Comparison of ENCODE assay signal across 8 cellular contexts in the genomic region with DNA sequence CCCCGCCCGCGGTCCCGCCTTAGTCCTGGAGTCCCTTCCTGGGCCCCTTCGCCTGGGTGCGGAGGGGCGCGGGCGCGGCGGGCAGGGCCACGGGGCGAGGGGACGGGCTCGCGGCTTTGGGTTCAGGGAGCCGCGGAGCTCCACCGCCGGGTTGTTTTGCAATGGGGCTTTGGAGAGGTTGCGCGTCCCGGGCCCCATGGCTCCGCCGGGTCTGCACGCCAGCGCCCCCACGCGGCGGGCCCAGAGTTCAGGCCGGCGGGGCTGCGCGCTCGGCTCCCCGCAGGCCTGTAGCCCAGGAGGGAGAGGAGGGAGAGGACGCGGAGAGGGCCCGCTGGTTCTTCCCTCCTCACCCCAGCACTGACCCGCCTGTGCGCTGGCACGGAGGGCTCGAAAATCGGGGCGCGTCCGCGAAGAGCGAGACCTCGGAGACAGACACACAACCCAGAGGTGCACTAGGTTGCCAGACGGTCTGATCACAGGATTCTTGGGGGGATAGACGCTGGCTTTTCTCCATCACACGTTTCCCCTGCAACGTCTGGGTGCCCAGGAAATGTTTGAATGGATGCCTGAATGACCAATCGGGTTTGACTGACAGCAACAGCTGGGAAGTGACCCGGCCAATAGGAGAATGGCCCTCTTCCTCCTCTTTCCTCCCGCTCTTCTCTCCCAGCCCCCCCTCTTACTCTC. TPM values are rescaled to one million over a fixed set of nuclear protein-coding genes. Genes with fewer than 3 reads are reported as not detected.
DNase-seq lines count a peak whose midpoint lies in the region; ATAC-seq and TF ChIP-seq lines count a peak whose summit lies in the region.

No MANE protein-coding gene starts in this region.

- ATAC-seq in effector memory CD8-positive, alpha-beta T cell (replicated peaks) = no peak
- ATAC-seq in aorta (ENCODE audit: low FRiP score) = peak; percentile 74

- H3K27ac Mint-ChIP-seq in effector memory CD8-positive, alpha-beta T cell = no peak overlapping the region
- H3K27ac Mint-ChIP-seq in mesothelial cell of epicardium = no peak overlapping the region

- peak; percentile 75 for TF ChIP-seq CTCF in mesothelial cell of epicardium (IDR thresholded peaks at IDR 0.05; ENCODE audit: unreplicated experiment)

- DNase-seq in activated T-cell treated with anti-CD3 and anti-CD28 coated beads for 48 hours (ENCODE audit: low read depth) (peak; percentile 58), NCI-H82 treated with DMSO at 0.1 percent for 48 hours (lab: John Stamatoyannopoulos, UW; ENCODE audit: unreplicated experiment) (peak; percentile 46), mesothelial cell of epicardium (ENCODE audit: low spot score in 2 of 2, unreplicated experiment in 2 of 2) (peak in 1 of 2 experiments; percentile 75), aorta (peak; percentile 82 to 91), NCI-H1694 (lab: John Stamatoyannopoulos, UW) (no peak)
- DNase-seq in activated T-cell treated with anti-CD3 and anti-CD28 coated beads, Interleukin-2, amount 50 U/mL, for 1 hour = no peak
- DNase-seq in effector memory CD8-positive, alpha-beta T cell = no peak
- no peak for DNase-seq in NK-92 treated with Interleukin-12 subunit alpha and Interleukin-12 subunit beta, amount 100 ng/mL, for 24 hours (lab: John Stamatoyannopoulos, UW)

- H3K27me3 Mint-ChIP-seq in effector memory CD8-positive, alpha-beta T cell = peaks cover 84 to 90% of the 10 kb centered on the region in 2 donors
- peaks cover 96% of the 10 kb centered on the region for H3K27me3 Mint-ChIP-seq in mesothelial cell of epicardium (ENCODE audit: low read depth)

- no peaks in the 10 kb centered on the region for H3K27me3 ChIP-seq in aorta (ENCODE audit: control insufficient read depth in 1 of 2, insufficient read depth in 2 of 2, low read length in 1 of 2)

- peak overlapping the region in 1 of 2 donors; percentile 52 for H3K27ac ChIP-seq in aorta (ENCODE audit: low read depth in 1 of 2, low read length in 2 of 2)

- peaks cover 6 to 7% of the 10 kb centered on the region in 2 donors for H3K4me1 Mint-ChIP-seq in effector memory CD8-positive, alpha-beta T cell (ENCODE audit: low read depth in 2 of 2)
- H3K4me1 Mint-ChIP-seq in mesothelial cell of epicardium = peaks cover 16% of the 10 kb centered on the region

- no peaks in the 10 kb centered on the region for H3K36me3 ChIP-seq in aorta (ENCODE audit: control insufficient read depth in 1 of 2, insufficient read depth in 2 of 2, low read length in 1 of 2)

- peak overlapping the region; percentile 40 to 66 for H3K4me3 ChIP-seq in aorta (ENCODE audit: low read length in 2 of 2)

- no peaks in the 10 kb centered on the region for H3K4me1 ChIP-seq in aorta (ENCODE audit: control insufficient read depth in 1 of 2, insufficient read depth in 2 of 2, low read length in 2 of 2)

- H3K9me3 ChIP-seq in aorta (ENCODE audit: control insufficient read depth, low read length) = no peaks in the 10 kb centered on the region

- 0 to 1% methylated on average over 33 to 57 of the region's 57 CpGs for WGBS in aorta, 2 donors

- H3K4me3 Mint-ChIP-seq in effector memory CD8-positive, alpha-beta T cell = peak overlapping the region; percentile 37 to 62
- H3K4me3 Mint-ChIP-seq in mesothelial cell of epicardium = peak overlapping the region; percentile 37

- no peaks in the 10 kb centered on the region for H3K9me3 Mint-ChIP-seq in effector memory CD8-positive, alpha-beta T cell
- H3K9me3 Mint-ChIP-seq in mesothelial cell of epicardium = no peaks in the 10 kb centered on the region

- H3K36me3 Mint-ChIP-seq in effector memory CD8-positive, alpha-beta T cell (ENCODE audit: insufficient read depth) = no peaks in the 10 kb centered on the region
- no peaks in the 10 kb centered on the region for H3K36me3 Mint-ChIP-seq in mesothelial cell of epicardium

- intact Hi-C loops in aorta (cut with DNase I) = loop anchor here in 1 of 2 donors (2.0 to 10.0 kb wide), 2 partner anchors 33 to 571 kb away; no protein-coding TSS in a partner anchor

RNA-seq across cellular contexts. Expression of a gene that starts 4.9 kb away (rescaled TPM):
- total RNA-seq in mesothelial cell of epicardium (0.11 TPM in 1 of 3 replicates, not detected in the others), aorta (1 to 10 TPM; 1.7 to 6.0 TPM)
- polyA plus RNA-seq in aorta = 1 to 10 TPM; 1.8 to 3.4 TPM

Comparison
In these comparisons a context has a peak if more than half of its experiments do, and no peak if none do; other contexts are left out.
1. DNase-seq: peak in activated T-cell treated with anti-CD3 and anti-CD28 coated beads for 48 hours (single experiment), NCI-H82 treated with DMSO at 0.1 percent for 48 hours (single experiment) and aorta (2 of 2); none in activated T-cell treated with anti-CD3 and anti-CD28 coated beads, Interleukin-2, amount 50 U/mL, for 1 hour (single experiment), effector memory CD8-positive, alpha-beta T cell (0 of 3), NK-92 treated with Interleukin-12 subunit alpha and Interleukin-12 subunit beta, amount 100 ng/mL, for 24 hours (single experiment) and NCI-H1694 (single experiment).